ENCODE assay signal across 28 cellular contexts in the genomic region with DNA sequence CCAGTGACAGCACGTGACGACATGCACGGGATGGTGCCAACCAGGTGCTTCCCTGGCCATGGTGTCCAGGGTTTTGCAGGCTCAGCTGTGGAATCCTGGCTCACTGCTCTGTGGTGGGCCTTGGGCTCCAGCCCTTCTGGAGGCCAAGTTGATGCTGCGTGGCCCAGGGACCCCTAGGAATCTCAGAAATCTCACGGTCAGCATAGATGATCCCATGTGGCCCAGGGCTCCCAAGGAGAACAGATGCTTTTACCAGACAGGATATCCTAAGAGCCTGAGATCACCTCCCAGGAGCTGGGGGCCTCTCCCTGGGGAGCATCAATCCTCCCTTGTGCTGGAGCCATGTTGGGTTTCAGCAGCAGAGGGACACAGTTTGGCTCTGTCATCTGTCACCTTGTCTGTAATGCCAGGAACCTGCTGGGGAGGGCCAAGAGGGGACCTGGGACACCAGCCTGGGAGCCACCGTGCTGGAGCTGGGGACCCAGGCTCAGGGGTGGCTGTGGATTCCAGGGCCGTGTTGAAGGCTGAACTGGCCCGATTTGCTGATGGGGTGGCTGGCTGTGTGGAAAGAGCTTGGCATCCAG.
DNase-seq lines count a peak whose midpoint lies in the region; ATAC-seq and TF ChIP-seq lines count a peak whose summit lies in the region.
"Had no signal": no experiment of that assay in that cellular context is flagged by ENCODE, and none has a peak within 500 bp of the region (broad histone marks: within the 10 kb centered on the region; RNA-seq: fewer than 3 reads in every experiment).

No MANE protein-coding gene starts in this region.

- peak; percentile 2 for DNase-seq in activated naive CD4-positive, alpha-beta T cell treated with anti-CD3 and anti-CD28 coated beads for 36 hours
- DNase-seq in activated naive CD4-positive, alpha-beta T cell (lab: John Stamatoyannopoulos, UW), result no peak
- DNase-seq in body of pancreas, result peak in 3 of 4 donors; percentile 1 to 8 (median 6)
- DNase-seq in mesenteric fat pad (ENCODE audit: low spot score), result peak; percentile 75
- DNase-seq in SW480 (ENCODE audit: low spot score), result no peak
- no peak for DNase-seq in stimulated activated CD4-positive, alpha-beta T cell treated with anti-CD3 and anti-CD28 coated beads, Interleukin-15, amount 100 ng/mL, for 24 hours
- no peak for DNase-seq in NK-92 (lab: John Stamatoyannopoulos, UW; ENCODE audit: unreplicated experiment)
- DNase-seq: activated CD4-positive, alpha-beta T cell treated with anti-CD3 and anti-CD28 coated beads, Interleukin-2, amount 10 ng/mL, durations not matched to agents 24 days and 14 days; activated naive CD8-positive, alpha-beta T cell treated with anti-CD3 and anti-CD28 coated beads for 36 hours; CD4-positive, alpha-beta memory T cell; cerebellar nuclear complex; HFFc6; IMR-90; NCI-H146; NCI-H446 treated with DMSO at 0.1 percent for 48 hours; OCI-M1; stimulated activated naive CD4-positive, alpha-beta T cell treated with Interleukin-2 at 50 U/mL for 16 hours; testis had no signal

- H3K27ac Mint-ChIP-seq in activated naive CD4-positive, alpha-beta T cell treated with anti-CD3 and anti-CD28 coated beads for 36 hours, result no peak overlapping the region
- H3K27ac Mint-ChIP-seq: activated CD4-positive, alpha-beta T cell treated with anti-CD3 and anti-CD28 coated beads, Interleukin-2, amount 10 ng/mL, durations not matched to agents 24 days and 14 days; activated naive CD8-positive, alpha-beta T cell treated with anti-CD3 and anti-CD28 coated beads for 36 hours; GM23338; HFFc6; neural progenitor cell had no signal

- no peaks in the 10 kb centered on the region for H3K36me3 ChIP-seq in body of pancreas (replicated peaks in 1 of 2; ENCODE audit: insufficient read depth in 1 of 2, low read depth in 2 of 2)
- peaks cover 56 to 92% (median 83%) of the 10 kb centered on the region in 3 donors for H3K36me3 ChIP-seq in skeletal muscle tissue (ENCODE audit: control insufficient read depth in 3 of 3, insufficient read depth in 3 of 3, low read length in 3 of 3)
- H3K36me3 ChIP-seq: uterus had no signal

- H3K4me1 ChIP-seq in body of pancreas, result no peaks in the 10 kb centered on the region
- H3K4me1 ChIP-seq in skeletal muscle tissue (ENCODE audit: control insufficient read depth in 3 of 3, insufficient read depth in 3 of 3, low read length in 3 of 3), result peaks cover 12 to 80% (median 75%) of the 10 kb centered on the region in 3 donors
- H3K4me1 ChIP-seq: A549, gastroesophageal sphincter, neural progenitor cell, testis, uterus had no signal

- H3K4me3 ChIP-seq in body of pancreas, result no peak overlapping the region
- no peak overlapping the region for H3K4me3 ChIP-seq in skeletal muscle tissue (ENCODE audit: low read length in 3 of 3)
- H3K4me3 ChIP-seq: A549, dorsolateral prefrontal cortex, gastroesophageal sphincter, GM23338, lung, mucosa of descending colon, neural progenitor cell, testis, uterus had no signal

- H3K9me3 ChIP-seq in body of pancreas (no peaks in the 10 kb centered on the region), skeletal muscle tissue (ENCODE audit: control insufficient read depth in 3 of 3, low read length in 3 of 3) (no peaks in the 10 kb centered on the region)
- H3K9me3 ChIP-seq: mucosa of descending colon, testis, uterus had no signal

- intact Hi-C loops in activated naive CD4-positive, alpha-beta T cell treated with anti-CD3 and anti-CD28 coated beads for 36 hours (cut with micrococcal nuclease), result no loop called here
- intact Hi-C loops in body of pancreas (cut with DNase I), result no loop called here

- H3K4me1 Mint-ChIP-seq in activated naive CD4-positive, alpha-beta T cell treated with anti-CD3 and anti-CD28 coated beads for 36 hours (ENCODE audit: low read depth), result no peaks in the 10 kb centered on the region
- H3K4me1 Mint-ChIP-seq: activated naive CD8-positive, alpha-beta T cell treated with anti-CD3 and anti-CD28 coated beads for 36 hours; GM23338 had no signal

- H3K9ac ChIP-seq in skeletal muscle tissue (ENCODE audit: low read depth in 1 of 3, low read length in 3 of 3), result no peak overlapping the region
- H3K9ac ChIP-seq: neural progenitor cell had no signal

- WGBS in body of pancreas, 2 donors, result 79 to 86% methylated on average over 3 to 8 of the region's 8 CpGs

- H3K9me3 Mint-ChIP-seq in activated naive CD4-positive, alpha-beta T cell treated with anti-CD3 and anti-CD28 coated beads for 36 hours, result peaks cover 9% of the 10 kb centered on the region
- H3K9me3 Mint-ChIP-seq: neural progenitor cell had no signal

- no peaks in the 10 kb centered on the region for H3K27me3 Mint-ChIP-seq in activated naive CD4-positive, alpha-beta T cell treated with anti-CD3 and anti-CD28 coated beads for 36 hours (ENCODE audit: low read depth)
- H3K27me3 Mint-ChIP-seq: activated CD4-positive, alpha-beta T cell treated with anti-CD3 and anti-CD28 coated beads, Interleukin-2, amount 10 ng/mL, durations not matched to agents 24 days and 14 days; activated naive CD8-positive, alpha-beta T cell treated with anti-CD3 and anti-CD28 coated beads for 36 hours; CD4-positive, alpha-beta memory T cell had no signal

- ATAC-seq in body of pancreas, result no peak
- ATAC-seq: A549, gastroesophageal sphincter, GM23338, mucosa of descending colon, SK-N-SH treated with all-trans-retinoic acid at 6 μM for 48 hours had no signal

- no peak for TF ChIP-seq POLR2A in body of pancreas (IDR thresholded peaks at IDR 0.05)

- CTCF ChIA-PET in activated naive CD4-positive, alpha-beta T cell treated with anti-CD3 and anti-CD28 coated beads for 36 hours (lab: Charles Lee), result interaction anchor here (0.7 kb wide), 1 partner anchor 726 kb away, joined by 3 read pairs; no protein-coding TSS in a partner anchor

- H3K27me3 ChIP-seq in body of pancreas (no peaks in the 10 kb centered on the region), skeletal muscle tissue (ENCODE audit: control insufficient read depth in 3 of 3, insufficient read depth in 3 of 3, low read length in 3 of 3) (no peaks in the 10 kb centered on the region)
- H3K27me3 ChIP-seq: dorsolateral prefrontal cortex, gastroesophageal sphincter, neural progenitor cell, testis, uterus had no signal

- peaks cover 4% of the 10 kb centered on the region for H3K36me3 Mint-ChIP-seq in activated naive CD4-positive, alpha-beta T cell treated with anti-CD3 and anti-CD28 coated beads for 36 hours (ENCODE audit: low read depth)

- H3K4me3 Mint-ChIP-seq in activated naive CD4-positive, alpha-beta T cell treated with anti-CD3 and anti-CD28 coated beads for 36 hours, result no peak overlapping the region
- H3K4me3 Mint-ChIP-seq: activated CD4-positive, alpha-beta T cell treated with anti-CD3 and anti-CD28 coated beads, Interleukin-2, amount 10 ng/mL, durations not matched to agents 24 days and 14 days; activated naive CD8-positive, alpha-beta T cell treated with anti-CD3 and anti-CD28 coated beads for 36 hours; CD4-positive, alpha-beta memory T cell; GM23338; HFFc6 had no signal

- H3K27ac ChIP-seq in body of pancreas (no peak overlapping the region), skeletal muscle tissue (ENCODE audit: low read depth, low read length) (peak overlapping the region; percentile 40)
- H3K27ac ChIP-seq: A549, dorsolateral prefrontal cortex, gastroesophageal sphincter, neural progenitor cell, testis, uterus had no signal

- TF ChIP-seq CTCF in body of pancreas (IDR thresholded peaks at IDR 0.05), result no peak

Comparison
In these comparisons a context has a peak if more than half of its experiments do, and no peak if none do; other contexts are left out.
1. DNase-seq: peak in activated naive CD4-positive, alpha-beta T cell treated with anti-CD3 and anti-CD28 coated beads for 36 hours (single experiment), body of pancreas (3 of 4) and mesenteric fat pad (single experiment); none in activated naive CD4-positive, alpha-beta T cell (0 of 4), SW480 (single experiment), stimulated activated CD4-positive, alpha-beta T cell treated with anti-CD3 and anti-CD28 coated beads, Interleukin-15, amount 100 ng/mL, for 24 hours (single experiment) and NK-92 (single experiment).